Comparison of ENCODE assay signal across 19 cellular contexts in the genomic region with DNA sequence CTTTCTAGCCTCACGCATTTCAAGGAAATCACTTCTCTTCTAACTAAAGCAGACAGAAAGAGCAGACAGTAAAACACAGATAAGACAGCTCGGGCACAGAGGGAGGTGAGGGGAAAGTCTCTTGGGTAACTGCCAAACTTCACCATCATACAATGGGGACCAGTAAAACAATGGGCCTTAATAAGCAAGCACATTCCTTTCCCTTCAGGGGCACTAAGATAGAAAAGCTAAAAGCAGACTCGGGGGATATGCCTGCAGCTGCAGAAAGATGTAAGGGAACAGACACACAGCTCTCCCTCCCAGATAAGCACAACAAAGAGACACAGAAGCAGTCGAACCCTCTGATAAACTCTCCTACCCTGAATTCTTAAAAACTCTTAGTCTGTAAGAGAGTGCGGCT. TPM values are rescaled to one million over a fixed set of nuclear protein-coding genes. Genes with fewer than 3 reads are reported as not detected.
DNase-seq lines count a peak whose midpoint lies in the region; ATAC-seq, FAIRE-seq and TF ChIP-seq lines count a peak whose summit lies in the region.
"Had no signal": no experiment of that assay in that cellular context is flagged by ENCODE, and none has a peak within 500 bp of the region (broad histone marks: within the 10 kb centered on the region; RNA-seq: fewer than 3 reads in every experiment).

No MANE protein-coding gene starts in this region.

- H3K9me3 ChIP-seq in HUES48 (ENCODE audit: control insufficient read depth, insufficient read depth, low read length): peaks cover 8% of the 10 kb centered on the region
- no peaks in the 10 kb centered on the region; the same call in 1 of the 2 replicates for H3K9me3 ChIP-seq in K562 (replicated peaks; ENCODE audit: control insufficient read depth, insufficient read depth, low read depth, low read length)
- peaks cover 5% of the 10 kb centered on the region for H3K9me3 ChIP-seq in neural progenitor cell (ENCODE audit: low read depth)
- H3K9me3 ChIP-seq in heart right ventricle: peaks cover 0 to 13% (median 0%) of the 10 kb centered on the region in 11 donors

- H4K20me1 ChIP-seq in K562 (replicated peaks; ENCODE audit: control insufficient read depth, insufficient read depth, low read length) (no peaks in the 10 kb centered on the region), neural progenitor cell (ENCODE audit: low read depth) (no peaks in the 10 kb centered on the region)

- H3K36me3 ChIP-seq in HUES48 (ENCODE audit: control insufficient read depth, insufficient read depth, low read length) (no peaks in the 10 kb centered on the region), K562 (ENCODE audit: control insufficient read depth, insufficient read depth, low read length) (no peaks in the 10 kb centered on the region), neural progenitor cell (no peaks in the 10 kb centered on the region), heart right ventricle (no peaks in the 10 kb centered on the region)
- H3K36me3 ChIP-seq: SJCRH30 had no signal

- in situ Hi-C loops in K562 (cut with MboI): no loop called here

- H3K4me2 ChIP-seq in K562 (ENCODE audit: insufficient read depth, low read length) (no peak overlapping the region), neural progenitor cell (peak overlapping the region; percentile 60)

- H3F3A ChIP-seq in neural progenitor cell (ENCODE audit: low read depth): peaks cover 21% of the 10 kb centered on the region

- FAIRE-seq in K562 (lab: Jason Lieb, UNC): peak; percentile 76
- FAIRE-seq: H54 had no signal

- DNase-seq in K562 (ENCODE audit: extremely low read depth in 1 of 4, low spot score in 3 of 4): peak in 1 of 4 experiments; percentile 55
- peak; percentile 71 for DNase-seq in fibroblast of pulmonary artery (ENCODE audit: low read depth)
- DNase-seq in neural progenitor cell (ENCODE audit: low spot score): peak; percentile 46
- DNase-seq in heart right ventricle: no peak
- no peak for DNase-seq in foreskin fibroblast
- DNase-seq in caudate nucleus (lab: John Stamatoyannopoulos, UW): no peak
- DNase-seq in NCI-H1092 treated with DMSO at 0.1 percent for 48 hours (lab: John Stamatoyannopoulos, UW): no peak
- DNase-seq: ACHN, AML-193, NCI-H1048, NCI-H1694, NCI-H2107, NCI-H226, NCI-H524 treated with DMSO at 0.1 percent for 48 hours, SJCRH30 had no signal

- H2AFZ ChIP-seq in K562 (ENCODE audit: low read depth, low read length) (no peak overlapping the region), neural progenitor cell (replicated peaks) (peak overlapping the region; percentile 87)

- 0% methylated on average over 4 of the region's 5 CpGs for WGBS in K562 (ENCODE audit: insufficient coverage, low coverage, missing lambda C conversion rate)
- 37 to 38% methylated on average over 5 of the region's 5 CpGs for WGBS in heart right ventricle, 2 donors

- BruUV-seq in K562 (replicated peaks; lab: Mats Ljungman, UMichigan): no TSS peak

- H3K27me3 ChIP-seq in HUES48 (ENCODE audit: control insufficient read depth, insufficient read depth, low read length) (no peaks in the 10 kb centered on the region), K562 (ENCODE audit: control insufficient read depth in 2 of 2, insufficient read depth in 2 of 2, low read length in 2 of 2) (no peaks in the 10 kb centered on the region), neural progenitor cell (peaks cover 8% of the 10 kb centered on the region), heart right ventricle (no peaks in the 10 kb centered on the region)
- H3K27me3 ChIP-seq: SJCRH30 had no signal

- H3K4me1 Mint-ChIP-seq in neural progenitor cell: peaks cover 7% of the 10 kb centered on the region
- H3K4me1 Mint-ChIP-seq: CD14-positive monocyte had no signal

- TF ChIP-seq RAD21 in K562 (CRISPR knock-in tag; conservative IDR thresholded peaks at IDR 0.05 in 1 of 2, IDR thresholded peaks at IDR 0.05 in 1 of 2): no peak

- H3K27ac Mint-ChIP-seq in neural progenitor cell: peak overlapping the region; percentile 65
- H3K27ac Mint-ChIP-seq: CD14-positive monocyte had no signal

- H3K9ac ChIP-seq in HUES48 (ENCODE audit: low read depth, low read length) (no peak overlapping the region), K562 (ENCODE audit: insufficient read depth in 1 of 2, low read depth in 2 of 2, low read length in 2 of 2) (no peak overlapping the region), neural progenitor cell (no peak overlapping the region)

- ATAC-seq in K562 (no peak), heart right ventricle (no peak)

- peaks cover 4% of the 10 kb centered on the region for H3K27me3 Mint-ChIP-seq in neural progenitor cell (ENCODE audit: insufficient read depth, low read depth)

- TF ChIP-seq CTCF in K562 (IDR thresholded peaks at IDR 0.05 in 2 of 3, conservative IDR thresholded peaks at IDR 0.05 in 1 of 3; ENCODE audit: insufficient read depth in 2 of 3, low read depth in 1 of 3, low read length in 3 of 3): no peak
- no peak for TF ChIP-seq CTCF in fibroblast of pulmonary artery (IDR thresholded peaks at IDR 0.05; ENCODE audit: low read length, missing control alignments)
- TF ChIP-seq CTCF in neural progenitor cell (IDR thresholded peaks at IDR 0.05): no peak
- TF ChIP-seq CTCF in heart right ventricle (IDR thresholded peaks at IDR 0.05): no peak
- TF ChIP-seq CTCF in foreskin fibroblast (IDR thresholded peaks at IDR 0.05; ENCODE audit: low read depth, low read length): no peak

- peak overlapping the region; percentile 74 for H3K27ac ChIP-seq in HUES48 (ENCODE audit: low read depth, low read length)
- no peak overlapping the region for H3K27ac ChIP-seq in K562 (ENCODE audit: extremely low read depth, low read depth, low read length)
- H3K27ac ChIP-seq in neural progenitor cell: peak overlapping the region; percentile 58
- H3K27ac ChIP-seq in heart right ventricle: no peak overlapping the region
- H3K27ac ChIP-seq in caudate nucleus (ENCODE audit: low read depth, low read length): no peak overlapping the region
- H3K27ac ChIP-seq: RWPE1, SJCRH30 had no signal

- H3K9me3 Mint-ChIP-seq in neural progenitor cell: peaks cover 18% of the 10 kb centered on the region

- no peak for TF ChIP-seq EP300 in K562 (IDR thresholded peaks at IDR 0.05; ENCODE audit: low read length)

- peaks cover 2% of the 10 kb centered on the region for H3K36me3 Mint-ChIP-seq in neural progenitor cell
- H3K36me3 Mint-ChIP-seq: CD14-positive monocyte had no signal

- CTCF ChIA-PET in K562 (lab: Yijun Ruan, JAX; ENCODE audit: low intra/inter-chr PET ratio): no interaction called here

- intact Hi-C loops in K562 (cut with micrococcal nuclease) (no loop called here), heart right ventricle (cut with DNase I) (no loop called here)

- no peak overlapping the region for H3K4me3 ChIP-seq in HUES48 (ENCODE audit: low read depth, low read length)
- no peak overlapping the region for H3K4me3 ChIP-seq in K562
- H3K4me3 ChIP-seq in fibroblast of pulmonary artery (replicated peaks; ENCODE audit: low read depth, low read length): no peak overlapping the region
- H3K4me3 ChIP-seq in neural progenitor cell: peak overlapping the region; percentile 13
- no peak overlapping the region for H3K4me3 ChIP-seq in heart right ventricle
- H3K4me3 ChIP-seq in foreskin fibroblast (ENCODE audit: low read depth in 1 of 2, low read length in 2 of 2): no peak overlapping the region
- H3K4me3 ChIP-seq: SJCRH30 had no signal

- no peak for TF ChIP-seq POLR2A in K562 (conservative IDR thresholded peaks at IDR 0.05)

- H3K4me3 Mint-ChIP-seq in neural progenitor cell: no peak overlapping the region
- H3K4me3 Mint-ChIP-seq: CD14-positive monocyte had no signal

- H3K79me2 ChIP-seq in K562 (ENCODE audit: control insufficient read depth, insufficient read depth, low read length) (no peaks in the 10 kb centered on the region), neural progenitor cell (ENCODE audit: low read depth) (no peaks in the 10 kb centered on the region)

- POLR2A ChIA-PET in K562 (lab: Yijun Ruan, JAX): no interaction called here

- H3K4me1 ChIP-seq in HUES48 (ENCODE audit: control insufficient read depth, insufficient read depth, low read length): peaks cover 6% of the 10 kb centered on the region
- H3K4me1 ChIP-seq in K562 (replicated peaks in 1 of 2; ENCODE audit: control insufficient read depth in 2 of 2, insufficient read depth in 2 of 2, low read length in 2 of 2): no peaks in the 10 kb centered on the region
- H3K4me1 ChIP-seq in neural progenitor cell: peaks cover 11% of the 10 kb centered on the region
- H3K4me1 ChIP-seq in heart right ventricle: no peaks in the 10 kb centered on the region

- no peaks in the 10 kb centered on the region for H3K9me1 ChIP-seq in K562 (ENCODE audit: control insufficient read depth, insufficient read depth, low read length)

RNA-seq across cellular contexts. Expression of a gene that starts 15.6 kb away (rescaled TPM):
- 19.4 and 24.0 TPM in 2 replicates for total RNA-seq in K562 (2011; cell fraction: chromatin; rRNA removed; ENCODE audit: low replicate concordance)
- 23.8 TPM in 2 replicates for total RNA-seq in K562 (2011; cell fraction: nucleolus; rRNA removed)
- total RNA-seq in K562 (2011; cell fraction: nucleoplasm; rRNA removed): 42.3 and 44.0 TPM in 2 replicates
- total RNA-seq in K562 (2014; rRNA removed): 92.9 and 123 TPM in 2 replicates
- total RNA-seq in K562 (2014; rRNA removed; fragmentation: Illumina TruSeq; extraction: Trizol): 300 and 321 TPM in 2 replicates
- 339 and 348 TPM in 2 replicates for total RNA-seq in K562 (2015; rRNA removed; fragmentation: Illumina TruSeq; extraction: Trizol)
- 146 and 167 TPM in 2 replicates for total RNA-seq in K562 (2021)
- 429 and 448 TPM in 2 replicates for polyA plus RNA-seq in K562 (2011; rRNA removed)
- polyA plus RNA-seq in K562 (2011; cell fraction: cytosol; rRNA removed): 508 and 550 TPM in 2 replicates
- 67.9 and 138 TPM in 2 replicates for polyA plus RNA-seq in K562 (2011; cell fraction: nucleus; rRNA removed)
- 138 and 394 TPM in 2 replicates for polyA plus RNA-seq in K562 (2012)
- 248 and 256 TPM in 2 replicates for polyA plus RNA-seq in K562 (2014; fragmentation: Illumina TruSeq; extraction: Trizol)
- polyA plus RNA-seq in K562 (2014; fragmentation: Nextera tagmentation; extraction: Ambion mirVana): 100 to 1,000 TPM; 853 to 941 TPM
- polyA plus RNA-seq in K562 (2014; rRNA removed): 241 and 319 TPM in 2 replicates
- polyA minus RNA-seq in K562 (2011; rRNA and poly(A)+ RNA removed): 181 and 187 TPM in 2 replicates
- polyA minus RNA-seq in K562 (2011; cell fraction: cytosol; rRNA and poly(A)+ RNA removed): 77.6 and 77.9 TPM in 2 replicates
- polyA minus RNA-seq in K562 (2011; cell fraction: nucleus; rRNA and poly(A)+ RNA removed): 18.2 and 31.9 TPM in 2 replicates
- 693 and 741 TPM in 2 replicates for total RNA-seq in neural progenitor cell (ENCODE audit: low replicate concordance)
- total RNA-seq in heart right ventricle: 10 to 100 TPM in 2 of 10 donors, 1 to 10 TPM in 8; 1.5 to 12.2 (median 5.4) TPM
- polyA plus RNA-seq in heart right ventricle: 10 to 100 TPM in 1 of 2 donors, 1 to 10 TPM in 1; 7.9 to 24.3 TPM

RNA-seq across cellular contexts. Expression of a gene that starts 22.9 kb away (rescaled TPM):
- total RNA-seq in K562 (2011; cell fraction: chromatin; rRNA removed; ENCODE audit: low replicate concordance): 54.0 and 118 TPM in 2 replicates
- total RNA-seq in K562 (2011; cell fraction: nucleolus; rRNA removed): 25.5 and 35.9 TPM in 2 replicates
- 63.3 and 77.9 TPM in 2 replicates for total RNA-seq in K562 (2011; cell fraction: nucleoplasm; rRNA removed)
- 20.1 and 20.6 TPM in 2 replicates for total RNA-seq in K562 (2014; rRNA removed)
- total RNA-seq in K562 (2014; rRNA removed; fragmentation: Illumina TruSeq; extraction: Trizol): 27.7 and 30.6 TPM in 2 replicates
- total RNA-seq in K562 (2015; rRNA removed; fragmentation: Illumina TruSeq; extraction: Trizol): 25.6 and 26.1 TPM in 2 replicates
- 23.9 and 25.0 TPM in 2 replicates for total RNA-seq in K562 (2021)
- 39.7 and 41.6 TPM in 2 replicates for polyA plus RNA-seq in K562 (2011; rRNA removed)
- 15.8 and 21.9 TPM in 2 replicates for polyA plus RNA-seq in K562 (2011; cell fraction: cytosol; rRNA removed)
- polyA plus RNA-seq in K562 (2011; cell fraction: nucleus; rRNA removed): 56.1 and 71.8 TPM in 2 replicates
- polyA plus RNA-seq in K562 (2012): 16.4 and 25.8 TPM in 2 replicates
- 30.8 and 36.0 TPM in 2 replicates for polyA plus RNA-seq in K562 (2014; fragmentation: Illumina TruSeq; extraction: Trizol)
- 1 to 10 TPM; 3.2 to 3.9 TPM for polyA plus RNA-seq in K562 (2014; fragmentation: Nextera tagmentation; extraction: Ambion mirVana)
- 26.6 and 31.0 TPM in 2 replicates for polyA plus RNA-seq in K562 (2014; rRNA removed)
- polyA minus RNA-seq in K562 (2011; rRNA and poly(A)+ RNA removed): 24.6 and 30.1 TPM in 2 replicates
- polyA minus RNA-seq in K562 (2011; cell fraction: cytosol; rRNA and poly(A)+ RNA removed): 9.4 and 14.0 TPM in 2 replicates
- polyA minus RNA-seq in K562 (2011; cell fraction: nucleus; rRNA and poly(A)+ RNA removed): 23.8 and 38.4 TPM in 2 replicates
- total RNA-seq in neural progenitor cell (ENCODE audit: low replicate concordance): 90.0 and 118 TPM in 2 replicates
- 10 to 100 TPM; 13.9 to 18.8 (median 17.0) TPM for total RNA-seq in heart right ventricle
- polyA plus RNA-seq in heart right ventricle: 10 to 100 TPM; 15.7 to 20.1 TPM

Comparison
In these comparisons a context has a peak if more than half of its experiments do, and no peak if none do; other contexts are left out.
1. H3K27ac ChIP-seq: peak in HUES48 (single experiment) and neural progenitor cell (single experiment); none in K562 (single experiment), heart right ventricle (0 of 10) and caudate nucleus (single experiment).
2. DNase-seq: peak in fibroblast of pulmonary artery (single experiment) and neural progenitor cell (single experiment); none in heart right ventricle (0 of 2), foreskin fibroblast (0 of 2), caudate nucleus (0 of 61) and NCI-H1092 treated with DMSO at 0.1 percent for 48 hours (single experiment).